ENCODE assay signal across 19 cellular contexts in genomic region chr10:92177546-92177945, GRCh38.
"Had no signal": no experiment of that assay in that cellular context is flagged by ENCODE, and none has a peak within 500 bp of the region (broad histone marks: within the 10 kb centered on the region; RNA-seq: fewer than 3 reads in every experiment).

No MANE protein-coding gene starts in this region.

- H3K9me3 ChIP-seq: gastrocnemius medialis, mucosa of descending colon, spleen, testis, tibial nerve, upper lobe of right lung, vagina had no signal

- H3K4me1 ChIP-seq: testis, upper lobe of right lung, vagina had no signal

- H3K27ac ChIP-seq: gastrocnemius medialis, heart right ventricle, spleen, testis, tibial nerve, upper lobe of right lung, vagina had no signal

- FAIRE-seq: endothelial cell of umbilical vein had no signal

- H3K27me3 ChIP-seq: gastrocnemius medialis, heart right ventricle, spleen, testis, tibial nerve, upper lobe of right lung, vagina had no signal

- H3K36me3 ChIP-seq: gastrocnemius medialis, upper lobe of right lung, vagina had no signal

- H3K4me3 ChIP-seq: gastrocnemius medialis, heart right ventricle, mucosa of descending colon, spleen, testis, tibial nerve, upper lobe of right lung, vagina had no signal

- DNase-seq: effector CD4-positive, alpha-beta T cell; endodermal cell; erythroblast; gastrocnemius medialis; heart right ventricle; hypothalamus; islet precursor cell; mucosa of descending colon; naive thymus-derived CD8-positive, alpha-beta T cell; posterior cingulate gyrus; spleen; stimulated activated CD4-positive, alpha-beta T cell treated with anti-CD3 and anti-CD28 coated beads, Interleukin-15, amount 100 ng/mL, for 24 hours; stimulated activated CD4-positive, alpha-beta T cell treated with anti-CD3 and anti-CD28 coated beads, Interleukin-1b, Interleukin-23, amount 100 ng/mL, for 48 hours; stimulated activated CD4-positive, alpha-beta T cell treated with anti-CD3 and anti-CD28 coated beads, Interleukin-4, amount 100 ng/mL, for 24 hours; testis; upper lobe of right lung had no signal
